1 cellular context compared by ENCODE assay signal in genomic region chr16:10964039-10964890, GRCh38.
TF ChIP-seq lines count a peak whose summit lies in the region.

No MANE protein-coding gene starts in this region.

TF ChIP-seq in HepG2, 621 proteins besides CTCF, POLR2A, EP300 and RAD21 (continued from another document):
- TF ChIP-seq ZHX1 (CRISPR knock-in tag; IDR thresholded peaks at IDR 0.05; ENCODE audit: low read depth) (no peak), ZNF605 (CRISPR knock-in tag; IDR thresholded peaks at IDR 0.05) (no peak), ZNF691 (CRISPR knock-in tag; IDR thresholded peaks at IDR 0.05; ENCODE audit: borderline replicate concordance, low read depth) (peak; percentile 80; the same call in 1 of the 2 replicates), HNRNPK (IDR thresholded peaks at IDR 0.05; ENCODE audit: low read depth, low read length, poor library complexity, severe bottlenecking) (no peak), ZNF670 (CRISPR knock-in tag; IDR thresholded peaks at IDR 0.05; ENCODE audit: borderline replicate concordance) (no peak), ZC3H13 (CRISPR knock-in tag; IDR thresholded peaks at IDR 0.05) (no peak), POLR2AphosphoS2 (IDR thresholded peaks at IDR 0.05; ENCODE audit: low read depth, low read length) (no peak), PITX1 (CRISPR knock-in tag; IDR thresholded peaks at IDR 0.05) (peak; percentile 87), ZNF563 (CRISPR knock-in tag; IDR thresholded peaks at IDR 0.05) (no peak; the same call in 1 of the 2 replicates), ZNF335 (CRISPR knock-in tag; IDR thresholded peaks at IDR 0.05) (peak; percentile 50; the same call in 1 of the 2 replicates), ZFX (CRISPR knock-in tag; IDR thresholded peaks at IDR 0.05; ENCODE audit: low read depth) (peak; percentile 45; the same call in 1 of the 2 replicates), PAX8 (CRISPR knock-in tag; IDR thresholded peaks at IDR 0.05; ENCODE audit: borderline replicate concordance) (0 out of 2 replicates have a peak, but pooled peaks have one; percentile 56), KMT2A (CRISPR knock-in tag; IDR thresholded peaks at IDR 0.05) (peak; percentile 37; the same call in 1 of the 2 replicates), HOXD1 (CRISPR knock-in tag; IDR thresholded peaks at IDR 0.05) (0 out of 2 replicates have a peak, but pooled peaks have one; percentile 43), ZNF576 (CRISPR knock-in tag; IDR thresholded peaks at IDR 0.05) (no peak), ZBTB20 (CRISPR knock-in tag; IDR thresholded peaks at IDR 0.05; ENCODE audit: borderline replicate concordance, low read depth) (peak; percentile 35; the same call in 1 of the 2 replicates), ZNF552 (CRISPR knock-in tag; IDR thresholded peaks at IDR 0.05; ENCODE audit: borderline replicate concordance) (peak; percentile 70; the same call in 1 of the 2 replicates), MYPOP (CRISPR knock-in tag; IDR thresholded peaks at IDR 0.05) (peak; percentile 38; the same call in 1 of the 2 replicates), KLF13 (CRISPR knock-in tag; IDR thresholded peaks at IDR 0.05) (no peak), REST (IDR thresholded peaks at IDR 0.05; ENCODE audit: borderline replicate concordance in 1 of 2, low read depth in 1 of 2, low read length in 2 of 2) (no peak), CENPT (CRISPR knock-in tag; IDR thresholded peaks at IDR 0.05; ENCODE audit: low read depth) (no peak), REXO4 (CRISPR knock-in tag; IDR thresholded peaks at IDR 0.05; ENCODE audit: borderline replicate concordance) (no peak), RBM22 (optimal IDR thresholded peaks at IDR 0.05; ENCODE audit: low read length) (no peak), BORCS8-MEF2B (CRISPR knock-in tag; IDR thresholded peaks at IDR 0.05) (peak; percentile 50; the same call in 1 of the 2 replicates), ZNF782 (CRISPR knock-in tag; IDR thresholded peaks at IDR 0.05; ENCODE audit: borderline replicate concordance) (peak; percentile 89), ZNF225 (CRISPR knock-in tag; IDR thresholded peaks at IDR 0.05) (peak; percentile 64), SRY (CRISPR knock-in tag; IDR thresholded peaks at IDR 0.05) (peak; percentile 73; the same call in 1 of the 2 replicates), KDM2A (CRISPR knock-in tag; IDR thresholded peaks at IDR 0.05; ENCODE audit: borderline replicate concordance, low read depth) (peak; percentile 89), MXD3 (CRISPR knock-in tag; IDR thresholded peaks at IDR 0.05) (0 out of 2 replicates have a peak, but pooled peaks have one; percentile 39), TSC22D2 (CRISPR knock-in tag; IDR thresholded peaks at IDR 0.05; ENCODE audit: borderline replicate concordance) (0 out of 2 replicates have a peak, but pooled peaks have one; percentile 34), ZNF580 (CRISPR knock-in tag; IDR thresholded peaks at IDR 0.05; ENCODE audit: borderline replicate concordance, low read depth) (peak; percentile 84; the same call in 1 of the 2 replicates), NFKB2 (CRISPR knock-in tag; IDR thresholded peaks at IDR 0.05; ENCODE audit: borderline replicate concordance) (peak; percentile 92; the same call in 1 of the 2 replicates), ZNF160 (CRISPR knock-in tag; IDR thresholded peaks at IDR 0.05) (peak; percentile 53; the same call in 1 of the 2 replicates), SRF (IDR thresholded peaks at IDR 0.05; ENCODE audit: low read depth, low read length) (no peak), RBAK (CRISPR knock-in tag; IDR thresholded peaks at IDR 0.05) (peak; percentile 61; the same call in 1 of the 2 replicates), THYN1 (CRISPR knock-in tag; IDR thresholded peaks at IDR 0.05; ENCODE audit: borderline replicate concordance, low read depth) (no peak), RBM39 (IDR thresholded peaks at IDR 0.05; ENCODE audit: low read depth, low read length, poor library complexity, severe bottlenecking) (no peak), SMAD9 (CRISPR knock-in tag; IDR thresholded peaks at IDR 0.05) (0 out of 2 replicates have a peak, but pooled peaks have one; percentile 40), ZNF34 (CRISPR knock-in tag; IDR thresholded peaks at IDR 0.05; ENCODE audit: borderline replicate concordance) (0 out of 2 replicates have a peak, but pooled peaks have one; percentile 94), HOMEZ (CRISPR knock-in tag; IDR thresholded peaks at IDR 0.05; ENCODE audit: low read depth) (0 out of 2 replicates have a peak, but pooled peaks have one; percentile 43), ZNF414 (CRISPR knock-in tag; IDR thresholded peaks at IDR 0.05) (no peak), ZNF331 (CRISPR knock-in tag; IDR thresholded peaks at IDR 0.05) (0 out of 2 replicates have a peak, but pooled peaks have one; percentile 67), ZNF343 (CRISPR knock-in tag; IDR thresholded peaks at IDR 0.05) (0 out of 2 replicates have a peak, but pooled peaks have one; percentile 26), SNAPC2 (CRISPR knock-in tag; IDR thresholded peaks at IDR 0.05) (0 out of 2 replicates have a peak, but pooled peaks have one; percentile 43), KDM3A (CRISPR knock-in tag; IDR thresholded peaks at IDR 0.05; ENCODE audit: low read depth) (peak; percentile 65; the same call in 1 of the 2 replicates), NFKBIZ (CRISPR knock-in tag; IDR thresholded peaks at IDR 0.05) (peak; percentile 52; the same call in 1 of the 2 replicates), ZNF432 (CRISPR knock-in tag; IDR thresholded peaks at IDR 0.05; ENCODE audit: borderline replicate concordance) (no peak), ZNF383 (CRISPR knock-in tag; IDR thresholded peaks at IDR 0.05; ENCODE audit: borderline replicate concordance) (peak; percentile 59; the same call in 1 of the 2 replicates), SALL2 (CRISPR knock-in tag; IDR thresholded peaks at IDR 0.05) (peak; percentile 82), ZNF704 (CRISPR knock-in tag; IDR thresholded peaks at IDR 0.05; ENCODE audit: borderline replicate concordance) (0 out of 2 replicates have a peak, but pooled peaks have one; percentile 84), MXD4 (CRISPR knock-in tag; IDR thresholded peaks at IDR 0.05) (peak; percentile 86)
